ENCODE assay signal across 8 cellular contexts in the genomic region with DNA sequence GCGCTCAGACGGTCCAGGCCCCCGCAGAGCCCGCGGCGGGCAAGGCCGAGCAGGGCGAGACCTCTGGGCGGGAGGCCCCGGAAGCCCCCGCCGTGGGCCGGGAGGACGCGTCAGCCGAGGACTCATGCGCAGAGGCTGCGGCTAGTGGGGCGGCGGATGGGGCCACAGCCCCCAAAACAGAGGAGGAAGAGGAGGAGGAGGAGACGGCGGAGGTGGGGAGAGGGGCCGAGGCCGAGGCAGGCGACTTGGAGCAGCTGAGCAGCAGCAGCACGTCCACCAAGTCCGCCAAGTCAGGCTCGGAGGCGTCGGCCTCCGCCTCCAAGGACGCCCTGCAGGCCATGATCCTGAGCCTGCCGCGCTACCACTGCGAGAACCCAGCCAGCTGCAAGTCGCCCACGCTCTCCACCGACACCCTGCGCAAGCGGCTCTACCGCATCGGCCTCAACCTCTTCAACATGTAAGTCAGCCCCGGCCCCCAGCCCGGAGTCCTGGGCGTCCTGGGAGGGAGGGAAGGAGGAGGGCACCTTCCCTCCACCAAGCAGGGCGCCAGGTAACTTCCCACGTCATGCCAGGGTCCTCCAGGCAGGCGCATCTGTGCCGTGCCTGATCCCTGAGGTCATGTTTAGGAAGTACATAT.
DNase-seq lines count a peak whose midpoint lies in the region; ATAC-seq and TF ChIP-seq lines count a peak whose summit lies in the region.

No MANE protein-coding gene starts in this region.

- DNase-seq in activated CD8-positive, alpha-beta T cell treated with anti-CD3 and anti-CD28 coated beads for 36 hours = peak; percentile 72
- DNase-seq in choroid plexus epithelial cell (ENCODE audit: low read depth) = peak; percentile 45
- DNase-seq in naive thymus-derived CD4-positive, alpha-beta T cell = peak in 1 of 9 donors; percentile 26
- no peak for DNase-seq in NCI-H774 (lab: John Stamatoyannopoulos, UW)
- no peak for DNase-seq in SIG-M5 (lab: John Stamatoyannopoulos, UW)
- no peak for DNase-seq in AG08395 (ENCODE audit: low spot score)

- peaks cover 10% of the 10 kb centered on the region for H3K27me3 Mint-ChIP-seq in activated CD8-positive, alpha-beta T cell treated with anti-CD3 and anti-CD28 coated beads for 36 hours
- H3K27me3 Mint-ChIP-seq in naive thymus-derived CD4-positive, alpha-beta T cell = peaks cover 16 to 37% (median 27%) of the 10 kb centered on the region in 5 donors

- H3K4me1 ChIP-seq in naive thymus-derived CD4-positive, alpha-beta T cell (ENCODE audit: control insufficient read depth in 2 of 2, insufficient read depth in 2 of 2, low read length in 2 of 2) = no peaks in the 10 kb centered on the region
- peaks cover 10% of the 10 kb centered on the region for H3K4me1 ChIP-seq in stomach smooth muscle (ENCODE audit: control insufficient read depth, insufficient read depth, low read length)

- H3K27me3 ChIP-seq in naive thymus-derived CD4-positive, alpha-beta T cell (ENCODE audit: control insufficient read depth in 2 of 2, insufficient read depth in 2 of 2, low read length in 2 of 2) = no peaks in the 10 kb centered on the region
- peaks cover 27 to 32% of the 10 kb centered on the region in 2 donors for H3K27me3 ChIP-seq in stomach smooth muscle (ENCODE audit: control insufficient read depth in 1 of 2, insufficient read depth in 2 of 2, low read length in 2 of 2)

- peak overlapping the region; percentile 74 for H3K4me3 Mint-ChIP-seq in activated CD8-positive, alpha-beta T cell treated with anti-CD3 and anti-CD28 coated beads for 36 hours
- peak overlapping the region; percentile 32 to 83 (median 68) for H3K4me3 Mint-ChIP-seq in naive thymus-derived CD4-positive, alpha-beta T cell

- ATAC-seq in activated CD8-positive, alpha-beta T cell treated with anti-CD3 and anti-CD28 coated beads for 36 hours = peak; percentile 75
- ATAC-seq in naive thymus-derived CD4-positive, alpha-beta T cell = no peak
- ATAC-seq in SK-N-SH treated with all-trans-retinoic acid at 6 μM for 48 hours = no peak

- no peaks in the 10 kb centered on the region for H3K36me3 ChIP-seq in naive thymus-derived CD4-positive, alpha-beta T cell (ENCODE audit: control insufficient read depth in 2 of 3, insufficient read depth in 3 of 3, low read length in 3 of 3)
- no peaks in the 10 kb centered on the region for H3K36me3 ChIP-seq in stomach smooth muscle (ENCODE audit: control insufficient read depth in 2 of 2, insufficient read depth in 2 of 2, low read length in 2 of 2)

- H3K4me3 ChIP-seq in choroid plexus epithelial cell (ENCODE audit: low read depth, low read length) (peak overlapping the region; percentile 25), stomach smooth muscle (ENCODE audit: low read length in 2 of 2) (peak overlapping the region; percentile 44 to 50)
- no peak overlapping the region for H3K4me3 ChIP-seq in naive thymus-derived CD4-positive, alpha-beta T cell (ENCODE audit: low read length)

- TF ChIP-seq CTCF in activated CD8-positive, alpha-beta T cell treated with anti-CD3 and anti-CD28 coated beads for 36 hours (IDR thresholded peaks at IDR 0.05) = no peak
- no peak for TF ChIP-seq CTCF in choroid plexus epithelial cell (conservative IDR thresholded peaks at IDR 0.05; ENCODE audit: low read depth, low read length)

- H3K27ac ChIP-seq in naive thymus-derived CD4-positive, alpha-beta T cell (ENCODE audit: low read depth, low read length) = no peak overlapping the region
- no peak overlapping the region for H3K27ac ChIP-seq in stomach smooth muscle (ENCODE audit: low read length)

- CTCF ChIA-PET in activated CD8-positive, alpha-beta T cell treated with anti-CD3 and anti-CD28 coated beads for 36 hours (lab: Charles Lee) = interaction anchor here (1.0 kb wide), 1 partner anchor 14 kb away, joined by 4 read pairs; no protein-coding TSS in a partner anchor
- CTCF ChIA-PET in naive thymus-derived CD4-positive, alpha-beta T cell (lab: Charles Lee) = no interaction called here

- no peaks in the 10 kb centered on the region for H3K9me3 ChIP-seq in naive thymus-derived CD4-positive, alpha-beta T cell (ENCODE audit: control insufficient read depth in 2 of 3, low read length in 3 of 3)
- H3K9me3 ChIP-seq in stomach smooth muscle (ENCODE audit: control insufficient read depth in 2 of 2, low read length in 2 of 2) = no peaks in the 10 kb centered on the region

- no peaks in the 10 kb centered on the region for H3K9me3 Mint-ChIP-seq in activated CD8-positive, alpha-beta T cell treated with anti-CD3 and anti-CD28 coated beads for 36 hours
- H3K9me3 Mint-ChIP-seq in naive thymus-derived CD4-positive, alpha-beta T cell = no peaks in the 10 kb centered on the region

- POLR2A ChIA-PET in activated CD8-positive, alpha-beta T cell treated with anti-CD3 and anti-CD28 coated beads for 36 hours (lab: Charles Lee) = no interaction called here
- POLR2A ChIA-PET in naive thymus-derived CD4-positive, alpha-beta T cell (lab: Charles Lee) = no interaction called here

- no peaks in the 10 kb centered on the region for H3K36me3 Mint-ChIP-seq in activated CD8-positive, alpha-beta T cell treated with anti-CD3 and anti-CD28 coated beads for 36 hours (ENCODE audit: low read depth)
- H3K36me3 Mint-ChIP-seq in naive thymus-derived CD4-positive, alpha-beta T cell = no peaks in the 10 kb centered on the region

- H3K27ac Mint-ChIP-seq in activated CD8-positive, alpha-beta T cell treated with anti-CD3 and anti-CD28 coated beads for 36 hours = peak overlapping the region; percentile 63
- H3K27ac Mint-ChIP-seq in naive thymus-derived CD4-positive, alpha-beta T cell = peak overlapping the region in 1 of 9 donors; percentile 57

- peaks cover 8% of the 10 kb centered on the region for H3K4me1 Mint-ChIP-seq in activated CD8-positive, alpha-beta T cell treated with anti-CD3 and anti-CD28 coated beads for 36 hours (ENCODE audit: low read depth)
- H3K4me1 Mint-ChIP-seq in naive thymus-derived CD4-positive, alpha-beta T cell = peaks cover 4 to 15% (median 5%) of the 10 kb centered on the region in 7 donors

- intact Hi-C loops in activated CD8-positive, alpha-beta T cell treated with anti-CD3 and anti-CD28 coated beads for 36 hours (cut with micrococcal nuclease) = no loop called here
- intact Hi-C loops in naive thymus-derived CD4-positive, alpha-beta T cell (cut with micrococcal nuclease) = no loop called here

- peak overlapping the region in 1 of 2 donors; percentile 6 for H3K9ac ChIP-seq in stomach smooth muscle (ENCODE audit: low read length in 2 of 2)

TF ChIP-seq in SK-N-SH treated with all-trans-retinoic acid at 6 μM for 48 hours, 23 proteins besides CTCF, POLR2A, EP300 and RAD21:
- TF ChIP-seq, protein P1, sequence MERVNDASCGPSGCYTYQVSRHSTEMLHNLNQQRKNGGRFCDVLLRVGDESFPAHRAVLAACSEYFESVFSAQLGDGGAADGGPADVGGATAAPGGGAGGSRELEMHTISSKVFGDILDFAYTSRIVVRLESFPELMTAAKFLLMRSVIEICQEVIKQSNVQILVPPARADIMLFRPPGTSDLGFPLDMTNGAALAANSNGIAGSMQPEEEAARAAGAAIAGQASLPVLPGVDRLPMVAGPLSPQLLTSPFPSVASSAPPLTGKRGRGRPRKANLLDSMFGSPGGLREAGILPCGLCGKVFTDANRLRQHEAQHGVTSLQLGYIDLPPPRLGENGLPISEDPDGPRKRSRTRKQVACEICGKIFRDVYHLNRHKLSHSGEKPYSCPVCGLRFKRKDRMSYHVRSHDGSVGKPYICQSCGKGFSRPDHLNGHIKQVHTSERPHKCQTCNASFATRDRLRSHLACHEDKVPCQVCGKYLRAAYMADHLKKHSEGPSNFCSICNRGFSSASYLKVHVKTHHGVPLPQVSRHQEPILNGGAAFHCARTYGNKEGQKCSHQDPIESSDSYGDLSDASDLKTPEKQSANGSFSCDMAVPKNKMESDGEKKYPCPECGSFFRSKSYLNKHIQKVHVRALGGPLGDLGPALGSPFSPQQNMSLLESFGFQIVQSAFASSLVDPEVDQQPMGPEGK (CRISPR knock-in tag; IDR thresholded peaks at IDR 0.05; ENCODE audit: borderline replicate concordance) = no peak

Comparison
In these comparisons a context has a peak if more than half of its experiments do, and no peak if none do; other contexts are left out.
1. DNase-seq: peak in activated CD8-positive, alpha-beta T cell treated with anti-CD3 and anti-CD28 coated beads for 36 hours (single experiment) and choroid plexus epithelial cell (single experiment); none in NCI-H774 (single experiment), SIG-M5 (single experiment) and AG08395 (single experiment).